In the genomic region with DNA sequence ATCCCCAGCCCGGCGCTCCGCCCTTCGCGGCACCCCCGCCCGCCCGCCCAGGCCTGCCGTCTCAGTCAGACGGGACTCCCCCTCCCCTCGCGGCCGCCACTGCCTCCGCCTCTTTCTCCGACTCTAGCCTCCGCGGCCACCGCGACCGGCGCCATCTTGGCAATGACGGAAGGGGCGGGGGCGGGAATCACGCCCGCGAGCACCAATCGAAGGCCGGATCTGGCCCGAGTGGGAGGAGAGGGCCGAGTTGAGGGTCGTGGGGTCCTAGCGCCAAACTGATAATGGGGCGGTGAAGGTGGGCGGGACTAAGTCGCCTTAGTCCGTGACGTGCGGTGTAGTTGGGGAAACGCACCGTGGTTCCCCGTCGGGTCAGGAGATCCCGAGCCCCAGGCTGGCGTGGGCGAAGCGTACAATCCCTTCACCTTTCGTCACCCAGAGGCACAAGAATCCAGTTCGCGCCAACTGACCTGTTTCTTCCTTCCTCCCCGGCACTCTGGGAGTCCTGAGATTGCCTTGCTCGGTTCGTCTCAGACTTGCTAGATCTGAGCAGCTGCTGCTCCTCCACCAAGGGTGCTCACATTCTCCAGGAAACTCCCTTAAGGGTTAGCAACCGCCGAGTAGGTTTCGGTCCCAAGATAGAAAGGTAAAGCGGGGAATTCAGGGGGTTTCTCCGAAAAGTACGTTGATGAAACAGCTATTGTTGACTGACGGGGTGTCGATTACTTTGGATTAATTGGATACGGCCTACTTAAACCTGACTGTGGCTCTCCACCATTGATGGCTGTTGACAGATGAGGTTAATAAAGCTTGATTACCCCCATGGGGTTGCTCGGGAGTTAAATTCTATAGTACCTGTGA, we compare ENCODE assay signal across 8 cellular contexts. TPM values are rescaled to one million over a fixed set of nuclear protein-coding genes. Genes with fewer than 3 reads are reported as not detected.
A peak's percentile ranks its signal among the peaks of the same experiment; 100 is the strongest.
DNase-seq lines count a peak whose midpoint lies in the region; ATAC-seq and TF ChIP-seq lines count a peak whose summit lies in the region.

Gene DENND4A, minus strand, starts transcription at position 164 of the 858 bp plus-strand sequence. CDS start 35,843 bp downstream, outside the sequence.

- 1% methylated on average over 13 to 30 of the region's 63 CpGs for WGBS in testis, 2 donors

- intact Hi-C loops in testis (cut with DNase I; ENCODE audit: low total_unique reads): no loop called here

- H3K27me3 ChIP-seq in GM06990 (replicated peaks; ENCODE audit: control insufficient read depth, insufficient read depth, low read length): no peaks in the 10 kb centered on the region
- H3K27me3 ChIP-seq in testis: no peaks in the 10 kb centered on the region

- TF ChIP-seq CTCF in GM06990 (IDR thresholded peaks at IDR 0.05; ENCODE audit: insufficient read depth, low read length, poor library complexity, severe bottlenecking): no peak
- TF ChIP-seq CTCF in omental fat pad (IDR thresholded peaks at IDR 0.05): no peak
- TF ChIP-seq CTCF in testis (IDR thresholded peaks at IDR 0.05): peak in 1 of 3 experiments; percentile 10

- H3K36me3 ChIP-seq in GM06990 (ENCODE audit: control insufficient read depth, insufficient read depth, low read length) (no peaks in the 10 kb centered on the region), testis (ENCODE audit: low read depth, missing control alignments) (no peaks in the 10 kb centered on the region)

- peak; percentile 99 for DNase-seq in GM06990 (ENCODE audit: extremely low read depth, insufficient read length)
- DNase-seq in NCI-H1092 (lab: John Stamatoyannopoulos, UW): peak; percentile 95
- DNase-seq in activated naive CD4-positive, alpha-beta T cell treated with anti-CD3 and anti-CD28 coated beads, Interleukin-2, amount 50 U/mL, for 72 hours (ENCODE audit: low spot score in 2 of 2): peak; percentile 98 to 99
- DNase-seq in glomerular endothelial cell (ENCODE audit: extremely low read depth, low read depth, low spot score): peak; percentile 87
- peak; percentile 92 for DNase-seq in omental fat pad (ENCODE audit: low spot score)
- DNase-seq in testis: peak; percentile 99

- peaks cover 6 to 13% of the 10 kb centered on the region in 2 donors for H3K36me3 Mint-ChIP-seq in activated naive CD4-positive, alpha-beta T cell treated with anti-CD3 and anti-CD28 coated beads, Interleukin-2, amount 50 U/mL, for 72 hours

- H3K9me3 Mint-ChIP-seq in activated naive CD4-positive, alpha-beta T cell treated with anti-CD3 and anti-CD28 coated beads, Interleukin-2, amount 50 U/mL, for 72 hours: no peaks in the 10 kb centered on the region

- H3K4me3 ChIP-seq in GM06990 (replicated peaks; ENCODE audit: low read depth, low read length): peak within 1 kb of the TSS; percentile 88
- H3K4me3 ChIP-seq in testis: peak within 1 kb of the TSS; percentile 78 to 98

- peak within 1 kb of the TSS; percentile 98 to 100 for H3K27ac ChIP-seq in testis

- peak within 1 kb of the TSS; percentile 98 to 99 for H3K27ac Mint-ChIP-seq in activated naive CD4-positive, alpha-beta T cell treated with anti-CD3 and anti-CD28 coated beads, Interleukin-2, amount 50 U/mL, for 72 hours

- peak; percentile 67 for TF ChIP-seq POLR2A in testis (IDR thresholded peaks at IDR 0.05)

- H3K9me3 ChIP-seq in testis: no peaks in the 10 kb centered on the region

- ATAC-seq in HG02588 (IDR thresholded peaks at IDR 0.05; ENCODE audit: unreplicated experiment) (peak; percentile 70), SK-N-SH treated with all-trans-retinoic acid at 6 μM for 48 hours (peak; percentile 92), omental fat pad (ENCODE audit: low FRiP score) (peak; percentile 97)
- peak; percentile 80 to 84 for ATAC-seq in activated naive CD4-positive, alpha-beta T cell treated with anti-CD3 and anti-CD28 coated beads, Interleukin-2, amount 50 U/mL, for 72 hours

- H3K4me1 ChIP-seq in testis: peaks cover 17% of the 10 kb centered on the region

TF ChIP-seq in SK-N-SH treated with all-trans-retinoic acid at 6 μM for 48 hours, 23 proteins besides CTCF, POLR2A, EP300 and RAD21:
- TF ChIP-seq BACH2 (CRISPR knock-in tag; IDR thresholded peaks at IDR 0.05; ENCODE audit: borderline replicate concordance): no peak
- no peak for TF ChIP-seq ZC3H10 (CRISPR knock-in tag; IDR thresholded peaks at IDR 0.05)
- no peak for TF ChIP-seq ESRRG (CRISPR knock-in tag; IDR thresholded peaks at IDR 0.05)
- TF ChIP-seq ARNTL (CRISPR knock-in tag; IDR thresholded peaks at IDR 0.05; ENCODE audit: borderline replicate concordance, low read depth): no peak
- TF ChIP-seq POU6F1 (CRISPR knock-in tag; IDR thresholded peaks at IDR 0.05; ENCODE audit: borderline replicate concordance, low read depth): no peak
- no peak for TF ChIP-seq ZNF70 (CRISPR knock-in tag; IDR thresholded peaks at IDR 0.05)
- no peak for TF ChIP-seq ZFP3 (CRISPR knock-in tag; IDR thresholded peaks at IDR 0.05)
- no peak for TF ChIP-seq CSDC2 (CRISPR knock-in tag; IDR thresholded peaks at IDR 0.05)
- no peak for TF ChIP-seq OSR1 (CRISPR knock-in tag; IDR thresholded peaks at IDR 0.05)
- TF ChIP-seq, protein P1, sequence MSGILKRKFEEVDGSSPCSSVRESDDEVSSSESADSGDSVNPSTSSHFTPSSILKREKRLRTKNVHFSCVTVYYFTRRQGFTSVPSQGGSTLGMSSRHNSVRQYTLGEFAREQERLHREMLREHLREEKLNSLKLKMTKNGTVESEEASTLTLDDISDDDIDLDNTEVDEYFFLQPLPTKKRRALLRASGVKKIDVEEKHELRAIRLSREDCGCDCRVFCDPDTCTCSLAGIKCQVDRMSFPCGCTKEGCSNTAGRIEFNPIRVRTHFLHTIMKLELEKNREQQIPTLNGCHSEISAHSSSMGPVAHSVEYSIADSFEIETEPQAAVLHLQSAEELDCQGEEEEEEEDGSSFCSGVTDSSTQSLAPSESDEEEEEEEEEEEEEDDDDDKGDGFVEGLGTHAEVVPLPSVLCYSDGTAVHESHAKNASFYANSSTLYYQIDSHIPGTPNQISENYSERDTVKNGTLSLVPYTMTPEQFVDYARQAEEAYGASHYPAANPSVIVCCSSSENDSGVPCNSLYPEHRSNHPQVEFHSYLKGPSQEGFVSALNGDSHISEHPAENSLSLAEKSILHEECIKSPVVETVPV (CRISPR knock-in tag; IDR thresholded peaks at IDR 0.05): no peak
- no peak for TF ChIP-seq TCF4 (CRISPR knock-in tag; IDR thresholded peaks at IDR 0.05; ENCODE audit: borderline replicate concordance)
- TF ChIP-seq, protein P2, sequence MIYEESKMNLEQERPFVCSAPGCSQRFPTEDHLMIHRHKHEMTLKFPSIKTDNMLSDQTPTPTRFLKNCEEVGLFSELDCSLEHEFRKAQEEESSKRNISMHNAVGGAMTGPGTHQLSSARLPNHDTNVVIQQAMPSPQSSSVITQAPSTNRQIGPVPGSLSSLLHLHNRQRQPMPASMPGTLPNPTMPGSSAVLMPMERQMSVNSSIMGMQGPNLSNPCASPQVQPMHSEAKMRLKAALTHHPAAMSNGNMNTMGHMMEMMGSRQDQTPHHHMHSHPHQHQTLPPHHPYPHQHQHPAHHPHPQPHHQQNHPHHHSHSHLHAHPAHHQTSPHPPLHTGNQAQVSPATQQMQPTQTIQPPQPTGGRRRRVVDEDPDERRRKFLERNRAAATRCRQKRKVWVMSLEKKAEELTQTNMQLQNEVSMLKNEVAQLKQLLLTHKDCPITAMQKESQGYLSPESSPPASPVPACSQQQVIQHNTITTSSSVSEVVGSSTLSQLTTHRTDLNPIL (CRISPR knock-in tag; IDR thresholded peaks at IDR 0.05; ENCODE audit: low read depth): no peak
- TF ChIP-seq, protein P3, sequence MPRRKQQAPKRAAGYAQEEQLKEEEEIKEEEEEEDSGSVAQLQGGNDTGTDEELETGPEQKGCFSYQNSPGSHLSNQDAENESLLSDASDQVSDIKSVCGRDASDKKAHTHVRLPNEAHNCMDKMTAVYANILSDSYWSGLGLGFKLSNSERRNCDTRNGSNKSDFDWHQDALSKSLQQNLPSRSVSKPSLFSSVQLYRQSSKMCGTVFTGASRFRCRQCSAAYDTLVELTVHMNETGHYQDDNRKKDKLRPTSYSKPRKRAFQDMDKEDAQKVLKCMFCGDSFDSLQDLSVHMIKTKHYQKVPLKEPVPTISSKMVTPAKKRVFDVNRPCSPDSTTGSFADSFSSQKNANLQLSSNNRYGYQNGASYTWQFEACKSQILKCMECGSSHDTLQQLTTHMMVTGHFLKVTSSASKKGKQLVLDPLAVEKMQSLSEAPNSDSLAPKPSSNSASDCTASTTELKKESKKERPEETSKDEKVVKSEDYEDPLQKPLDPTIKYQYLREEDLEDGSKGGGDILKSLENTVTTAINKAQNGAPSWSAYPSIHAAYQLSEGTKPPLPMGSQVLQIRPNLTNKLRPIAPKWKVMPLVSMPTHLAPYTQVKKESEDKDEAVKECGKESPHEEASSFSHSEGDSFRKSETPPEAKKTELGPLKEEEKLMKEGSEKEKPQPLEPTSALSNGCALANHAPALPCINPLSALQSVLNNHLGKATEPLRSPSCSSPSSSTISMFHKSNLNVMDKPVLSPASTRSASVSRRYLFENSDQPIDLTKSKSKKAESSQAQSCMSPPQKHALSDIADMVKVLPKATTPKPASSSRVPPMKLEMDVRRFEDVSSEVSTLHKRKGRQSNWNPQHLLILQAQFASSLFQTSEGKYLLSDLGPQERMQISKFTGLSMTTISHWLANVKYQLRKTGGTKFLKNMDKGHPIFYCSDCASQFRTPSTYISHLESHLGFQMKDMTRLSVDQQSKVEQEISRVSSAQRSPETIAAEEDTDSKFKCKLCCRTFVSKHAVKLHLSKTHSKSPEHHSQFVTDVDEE (CRISPR knock-in tag; IDR thresholded peaks at IDR 0.05): no peak
- TF ChIP-seq ZNF565 (CRISPR knock-in tag; conservative IDR thresholded peaks at IDR 0.05; ENCODE audit: low read depth): no peak
- no peak for TF ChIP-seq TOX (CRISPR knock-in tag; IDR thresholded peaks at IDR 0.05; ENCODE audit: borderline replicate concordance)

RNA-seq across cellular contexts. Expression of gene DENND4A, which starts in this region (rescaled TPM):
- total RNA-seq in activated naive CD4-positive, alpha-beta T cell treated with anti-CD3 and anti-CD28 coated beads, Interleukin-2, amount 50 U/mL, for 72 hours: 10 to 100 TPM; 26.8 to 49.7 TPM
- total RNA-seq in glomerular endothelial cell (18.2 and 26.2 TPM in 2 replicates), omental fat pad (10 to 100 TPM; 38.8 to 64.8 (median 52.3) TPM), testis (10 to 100 TPM; 63.4 to 65.7 TPM)
- 16.5 TPM for polyA plus RNA-seq in testis (ENCODE audit: insufficient read depth, low read depth, low replicate concordance)

Comparison
In these comparisons a context has a peak if more than half of its experiments do, and no peak if none do; other contexts are left out.
1. Peak in every context shown above with its lines: DNase-seq, ATAC-seq, H3K4me3 ChIP-seq and H3K27ac ChIP-seq.